8 cellular contexts compared by ENCODE assay signal in genomic region chr7:141551080-141551772, GRCh38. TPM values are rescaled to one million over a fixed set of nuclear protein-coding genes. Genes with fewer than 3 reads are reported as not detected.
DNase-seq lines count a peak whose midpoint lies in the region; TF ChIP-seq lines count a peak whose summit lies in the region.

TSS of gene AGK (plus strand) at chr7:141551410. CDS start at chr7:141555467, 4,057 bp downstream.

- H3K4me2 ChIP-seq in H9 (ENCODE audit: insufficient read depth, insufficient read length, low read length): peak within 1 kb of the TSS; percentile 100

- H3K9me3 ChIP-seq in H9 (ENCODE audit: control insufficient read depth, low read depth, low read length) (no peaks in the 10 kb centered on the region), SK-N-MC (ENCODE audit: low read depth, low read length) (no peaks in the 10 kb centered on the region), suprapubic skin (no peaks in the 10 kb centered on the region)

- H3K4me1 Mint-ChIP-seq in H9: peaks cover 20 to 32% of the 10 kb centered on the region in 2 experiments
- H3K4me1 Mint-ChIP-seq in activated naive CD4-positive, alpha-beta T cell treated with anti-CD3 and anti-CD28 coated beads for 36 hours (ENCODE audit: low read depth): peaks cover 36% of the 10 kb centered on the region

- H2AFZ ChIP-seq in H9 (ENCODE audit: low read length): peak within 1 kb of the TSS; percentile 58

- H4K5ac ChIP-seq in H9 (ENCODE audit: insufficient read length, low read depth, low read length): peak within 1 kb of the TSS; percentile 39

- TF ChIP-seq EP300 in suprapubic skin (IDR thresholded peaks at IDR 0.05): no peak

- intact Hi-C loops in activated naive CD4-positive, alpha-beta T cell treated with anti-CD3 and anti-CD28 coated beads for 36 hours (cut with micrococcal nuclease): loop anchor here (1.0 to 10.0 kb wide), 6 partner anchors 150 to 1254 kb away; partner anchors contain the start of genes MRPS33 and SSBP1

- H3K9me3 Mint-ChIP-seq in H9: no peaks in the 10 kb centered on the region
- no peaks in the 10 kb centered on the region for H3K9me3 Mint-ChIP-seq in activated naive CD4-positive, alpha-beta T cell treated with anti-CD3 and anti-CD28 coated beads for 36 hours

- H3K4me3 ChIP-seq in SK-N-MC (peak within 1 kb of the TSS; percentile 94), suprapubic skin (peak within 1 kb of the TSS; percentile 62)

- DNase-seq in GF-D8 (lab: John Stamatoyannopoulos, UW) (peak; percentile 22), H9 (peak; percentile 80), M059J (ENCODE audit: low read depth) (peak; percentile 77), SK-N-MC (ENCODE audit: low read depth, low spot score) (no peak), germinal center (ENCODE audit: low spot score) (peak; percentile 70), occipital lobe (lab: John Stamatoyannopoulos, UW) (peak; percentile 78), suprapubic skin (ENCODE audit: low spot score in 2 of 2) (peak; percentile 74 to 81)
- DNase-seq in activated naive CD4-positive, alpha-beta T cell treated with anti-CD3 and anti-CD28 coated beads for 36 hours: peak; percentile 83

- CTCF ChIA-PET in activated naive CD4-positive, alpha-beta T cell treated with anti-CD3 and anti-CD28 coated beads for 36 hours (lab: Charles Lee): interaction anchor here (1.1 kb wide), 1 partner anchor 19 kb away, joined by 3 read pairs; no protein-coding TSS in a partner anchor

- no peaks in the 10 kb centered on the region for H3K27me3 Mint-ChIP-seq in H9 (ENCODE audit: low read depth)
- no peaks in the 10 kb centered on the region for H3K27me3 Mint-ChIP-seq in activated naive CD4-positive, alpha-beta T cell treated with anti-CD3 and anti-CD28 coated beads for 36 hours (ENCODE audit: low read depth)

- peaks cover 12% of the 10 kb centered on the region for H3K23me2 ChIP-seq in H9 (ENCODE audit: insufficient read length, low read depth, low read length, poor library complexity, severe bottlenecking)

- no peak for TF ChIP-seq POLR2A in suprapubic skin (IDR thresholded peaks at IDR 0.05)

- no peak within 1 kb of the TSS for H2AK5ac ChIP-seq in H9 (ENCODE audit: insufficient read length, low read length)

- no peak within 1 kb of the TSS for H3T11ph ChIP-seq in H9 (ENCODE audit: low read length)

- no peak within 1 kb of the TSS for H4K91ac ChIP-seq in H9 (ENCODE audit: insufficient read length, low read depth, low read length)

- no peaks in the 10 kb centered on the region for H3K79me2 ChIP-seq in H9 (ENCODE audit: insufficient read depth, low read length)

- no peak within 1 kb of the TSS for H3K56ac ChIP-seq in H9 (ENCODE audit: insufficient read length, low read depth, low read length)

- H3K27ac Mint-ChIP-seq in H9: peak within 1 kb of the TSS; percentile 3 to 88 (median 75); a peak in 6 of 7 replicates
- peak within 1 kb of the TSS; percentile 85 for H3K27ac Mint-ChIP-seq in activated naive CD4-positive, alpha-beta T cell treated with anti-CD3 and anti-CD28 coated beads for 36 hours

- H3K18ac ChIP-seq in H9 (ENCODE audit: insufficient read length, low read depth, low read length): peak within 1 kb of the TSS; percentile 62

- H3K23ac ChIP-seq in H9 (ENCODE audit: insufficient read length, low read depth, low read length): no peak within 1 kb of the TSS

- H3K79me1 ChIP-seq in H9 (ENCODE audit: insufficient read depth, low read depth, low read length, poor library complexity, severe bottlenecking): no peaks in the 10 kb centered on the region

- no peak within 1 kb of the TSS for H2BK120ac ChIP-seq in H9 (ENCODE audit: low read depth, low read length, poor library complexity, severe bottlenecking)

- H2BK15ac ChIP-seq in H9 (ENCODE audit: low read depth, low read length): no peak within 1 kb of the TSS

- TF ChIP-seq CTCF in H9 (conservative IDR thresholded peaks at IDR 0.05) (no peak), suprapubic skin (IDR thresholded peaks at IDR 0.05) (no peak)

- H3K14ac ChIP-seq in H9 (ENCODE audit: insufficient read depth, low read length): peak within 1 kb of the TSS; percentile 94

- no peak within 1 kb of the TSS for H2BK20ac ChIP-seq in H9 (ENCODE audit: low read depth, low read length, poor library complexity, severe bottlenecking)

- H4K20me1 ChIP-seq in H9 (ENCODE audit: control insufficient read depth, insufficient read depth, insufficient read length): no peaks in the 10 kb centered on the region

- H3K9ac ChIP-seq in H9 (ENCODE audit: extremely low read depth, insufficient read length, low read length) (peak within 1 kb of the TSS; percentile 89), SK-N-MC (ENCODE audit: insufficient read length) (peak within 1 kb of the TSS; percentile 86)

- no peak within 1 kb of the TSS for H2BK5ac ChIP-seq in H9 (ENCODE audit: insufficient read length, low read length)

- no peaks in the 10 kb centered on the region; the same call in 1 of the 2 replicates for H3K4me1 ChIP-seq in H9 (ENCODE audit: insufficient read depth, low read length)
- H3K4me1 ChIP-seq in suprapubic skin: peaks cover 19% of the 10 kb centered on the region

- H3K36me3 ChIP-seq in SK-N-MC (ENCODE audit: insufficient read depth, low read length) (peaks cover 13% of the 10 kb centered on the region; the same call in 1 of the 2 replicates), suprapubic skin (peaks cover 4% of the 10 kb centered on the region)

- H2BK12ac ChIP-seq in H9 (ENCODE audit: insufficient read length, low read depth, low read length): no peak within 1 kb of the TSS

- peak within 1 kb of the TSS; percentile 79 to 85 for H3K4me3 Mint-ChIP-seq in H9
- peak within 1 kb of the TSS; percentile 86 for H3K4me3 Mint-ChIP-seq in activated naive CD4-positive, alpha-beta T cell treated with anti-CD3 and anti-CD28 coated beads for 36 hours

- H3K4ac ChIP-seq in H9 (ENCODE audit: low read depth, low read length): no peak within 1 kb of the TSS; the same call in 1 of the 2 replicates

- WGBS in H9 (ENCODE audit: extremely low coverage, insufficient read length, low lambda C conversion rate): no CpG with 5 or more reads among the region's 66 CpGs
- WGBS in suprapubic skin: under 1% methylated on average over 24 of the region's 66 CpGs

- H4K8ac ChIP-seq in H9 (replicated peaks; ENCODE audit: insufficient read length, low read depth, low read length): peak within 1 kb of the TSS; percentile 69

- H3K27me3 ChIP-seq in H9 (ENCODE audit: insufficient read depth, low read length) (no peaks in the 10 kb centered on the region), suprapubic skin (no peaks in the 10 kb centered on the region)

- H3K36me3 Mint-ChIP-seq in H9 (ENCODE audit: insufficient read depth in 1 of 3, low read depth in 3 of 3): peaks cover 6 to 16% (median 9%) of the 10 kb centered on the region in 3 experiments
- peaks cover 21% of the 10 kb centered on the region for H3K36me3 Mint-ChIP-seq in activated naive CD4-positive, alpha-beta T cell treated with anti-CD3 and anti-CD28 coated beads for 36 hours (ENCODE audit: low read depth)

- H3K27ac ChIP-seq in H9 (ENCODE audit: insufficient read length, low read depth, low read length): no peak within 1 kb of the TSS
- no peak within 1 kb of the TSS for H3K27ac ChIP-seq in SK-N-MC
- no peak within 1 kb of the TSS for H3K27ac ChIP-seq in suprapubic skin

RNA-seq across cellular contexts. Expression of gene AGK, which starts in this region (rescaled TPM):
- 30.6 and 35.1 TPM in 2 replicates for total RNA-seq in H9 (2021)
- 42.2 and 44.7 TPM in 2 replicates for total RNA-seq in M059J (2014; rRNA removed; shearing (Covaris generic))
- 10 to 100 TPM; 35.8 to 37.9 TPM for total RNA-seq in activated naive CD4-positive, alpha-beta T cell treated with anti-CD3 and anti-CD28 coated beads for 36 hours
- 45.2 TPM for total RNA-seq in occipital lobe
- total RNA-seq in suprapubic skin: 10 to 100 TPM; 15.3 to 42.7 (median 19.4) TPM
